In the genomic region with DNA sequence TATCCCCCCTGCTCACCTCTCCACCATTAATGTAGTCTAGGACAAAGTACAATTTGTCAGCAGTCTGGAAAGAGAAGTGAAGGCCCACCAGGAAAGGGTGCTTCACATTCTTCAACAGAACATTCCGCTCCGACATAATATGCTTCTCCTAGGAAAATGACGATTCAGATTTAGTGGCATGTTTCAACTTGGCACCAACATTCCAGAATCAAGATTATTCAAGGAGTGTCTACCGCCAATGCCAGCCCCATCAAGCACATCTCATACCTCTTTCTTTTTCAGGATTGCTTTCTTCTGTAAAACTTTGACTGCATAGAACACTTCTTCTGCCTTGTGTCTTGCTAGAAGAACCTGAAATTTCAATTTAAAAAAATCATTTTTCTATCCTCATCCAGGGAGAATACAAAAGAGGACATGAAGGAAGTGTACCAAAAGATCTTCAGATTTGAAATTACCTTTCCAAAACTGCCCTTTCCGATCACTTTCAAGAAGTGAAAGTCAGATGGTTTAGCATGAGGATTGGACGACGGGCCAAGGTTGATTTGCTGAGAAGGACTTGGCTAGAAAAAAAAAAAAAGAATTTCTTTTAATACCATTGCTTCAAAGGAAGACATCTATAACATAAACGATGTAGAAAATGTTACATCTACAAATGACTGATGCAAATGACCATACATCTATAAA, we compare ENCODE assay signal across 8 cellular contexts.
DNase-seq lines count a peak whose midpoint lies in the region; ATAC-seq, FAIRE-seq and TF ChIP-seq lines count a peak whose summit lies in the region.

No MANE protein-coding gene starts in this region.

- H3K4me2 ChIP-seq in Loucy (ENCODE audit: low read depth, low read length, poor library complexity, severe bottlenecking) = peak overlapping the region; percentile 84

- H3K27ac Mint-ChIP-seq in nephron progenitor cell = no peak overlapping the region

- no peaks in the 10 kb centered on the region for H3K36me3 ChIP-seq in Loucy (ENCODE audit: insufficient read depth, low read length)

- CTCF ChIA-PET in AG04450 (lab: Charles Lee) = interaction anchor here (0.5 to 1.6 kb wide), 11 partner anchors 11 to 768 kb away, joined by 3 to 8 read pairs (median 3); no protein-coding TSS in a partner anchor

- H3K27me3 Mint-ChIP-seq in nephron progenitor cell (ENCODE audit: low read depth, poor library complexity) = peaks cover 23% of the 10 kb centered on the region

- no peaks in the 10 kb centered on the region for H3K9me3 Mint-ChIP-seq in nephron progenitor cell

- H3K4me1 Mint-ChIP-seq in nephron progenitor cell = peaks cover 66% of the 10 kb centered on the region

- no peak for DNase-seq in AG04450 (ENCODE audit: low read depth, low spot score)
- DNase-seq in dermis blood vessel endothelial cell = peak; percentile 35
- DNase-seq in nephron progenitor cell = no peak
- DNase-seq in H54 (ENCODE audit: insufficient read length, low spot score) = no peak
- DNase-seq in T-helper 9 cell = no peak
- no peak for DNase-seq in NCI-H146 (lab: John Stamatoyannopoulos, UW)

- peak overlapping the region; percentile 63 for H3K9ac ChIP-seq in Loucy (ENCODE audit: low read depth, low read length, poor library complexity, severe bottlenecking)

- no peaks in the 10 kb centered on the region for H4K20me1 ChIP-seq in Loucy (ENCODE audit: insufficient read depth, low read length, poor library complexity, severe bottlenecking)

- TF ChIP-seq CTCF in AG04450 (IDR thresholded peaks at IDR 0.05; ENCODE audit: low read depth, low read length) = no peak
- no peak for TF ChIP-seq CTCF in Loucy (conservative IDR thresholded peaks at IDR 0.05; ENCODE audit: low read length)
- no peak for TF ChIP-seq CTCF in nephron progenitor cell (IDR thresholded peaks at IDR 0.05)

- peaks cover 12% of the 10 kb centered on the region for H3K36me3 Mint-ChIP-seq in nephron progenitor cell (ENCODE audit: low read depth)

- H3K4me1 ChIP-seq in Loucy (ENCODE audit: insufficient read depth, low read length, poor library complexity, severe bottlenecking) = peaks cover 38% of the 10 kb centered on the region

- H3K79me2 ChIP-seq in Loucy (ENCODE audit: insufficient read depth, low read length) = no peaks in the 10 kb centered on the region; the same call in 1 of the 2 replicates

- TF ChIP-seq POLR2A in H54 (IDR thresholded peaks at IDR 0.05; ENCODE audit: low read depth, low read length) = no peak

- H3F3A ChIP-seq in Loucy (ENCODE audit: low read depth) = no peaks in the 10 kb centered on the region

- POLR2A ChIA-PET in AG04450 (lab: Yijun Ruan, JAX) = interaction anchor here (0.7 to 1.3 kb wide), 5 partner anchors 250 to 680 kb away, joined by 3 to 9 read pairs (median 5); no protein-coding TSS in a partner anchor

- H3K27me3 ChIP-seq in AG04450 (ENCODE audit: control insufficient read depth, insufficient read depth, low read length) (no peaks in the 10 kb centered on the region), Loucy (ENCODE audit: insufficient read depth, low read length, poor library complexity, severe bottlenecking) (no peaks in the 10 kb centered on the region)

- H3K9me2 ChIP-seq in Loucy (replicated peaks; ENCODE audit: low read depth, low read length) = no peaks in the 10 kb centered on the region

- H2AFZ ChIP-seq in Loucy (ENCODE audit: low read length) = peak overlapping the region; percentile 41; the same call in 1 of the 2 replicates

- no peak for ATAC-seq in GM19397 (IDR thresholded peaks at IDR 0.05; ENCODE audit: unreplicated experiment)

- H3K4me3 ChIP-seq in AG04450 (ENCODE audit: low read depth, low read length) (peak overlapping the region; percentile 94), Loucy (ENCODE audit: low read length, poor library complexity, severe bottlenecking) (peak overlapping the region; percentile 79)

- H3K4me3 Mint-ChIP-seq in nephron progenitor cell = peak overlapping the region; percentile 92

- H3K9me3 ChIP-seq in AG04450 (ENCODE audit: control insufficient read depth, insufficient read depth, low read length) = no peaks in the 10 kb centered on the region
- no peaks in the 10 kb centered on the region for H3K9me3 ChIP-seq in Loucy (ENCODE audit: insufficient read depth, low read depth, low read length)

- no peak overlapping the region for H3K27ac ChIP-seq in AG04450 (ENCODE audit: low read depth, low read length)

- FAIRE-seq in H54 (lab: Jason Lieb, UNC) = no peak
